8 cellular contexts compared by ENCODE assay signal in genomic region chrX:47581731-47582647, GRCh38. TPM values are rescaled to one million over a fixed set of nuclear protein-coding genes. Genes with fewer than 3 reads are reported as not detected.
A peak's percentile ranks its signal among the peaks of the same experiment; 100 is the strongest.
DNase-seq lines count a peak whose midpoint lies in the region; TF ChIP-seq lines count a peak whose summit lies in the region.

Gene TIMP1, plus strand, starts transcription at chrX:47582436. Its CDS starts 980 bp downstream, at chrX:47583416.

- DNase-seq in GM06990 (ENCODE audit: extremely low read depth, insufficient read length) (peak; percentile 81), HFF-Myc (ENCODE audit: extremely low read depth, low read depth) (peak; percentile 66), NCI-H146 (lab: John Stamatoyannopoulos, UW) (peak; percentile 64), cerebellum (ENCODE audit: low spot score) (peak; percentile 77), kidney epithelial cell (ENCODE audit: low read depth) (peak; percentile 54), DMS114 treated with DMSO at 0.1 percent for 48 hours (lab: John Stamatoyannopoulos, UW; ENCODE audit: unreplicated experiment) (no peak)
- peak; percentile 65 for DNase-seq in activated CD4-positive, alpha-beta T cell treated with anti-CD3 and anti-CD28 coated beads for 1 hour
- DNase-seq in stimulated activated CD4-positive, alpha-beta T cell treated with anti-CD3 and anti-CD28 coated beads, Interleukin-15, amount 100 ng/mL, for 48 hours (ENCODE audit: low read depth in 2 of 2), result peak; percentile 77 to 78

- H3K36me3 ChIP-seq in GM06990 (ENCODE audit: control insufficient read depth, insufficient read depth, low read length), result peaks cover 2% of the 10 kb centered on the region; the same call in 1 of the 2 replicates
- H3K36me3 ChIP-seq in kidney epithelial cell (ENCODE audit: control insufficient read depth, insufficient read depth, low read length), result no peaks in the 10 kb centered on the region

- TF ChIP-seq CTCF in GM06990 (IDR thresholded peaks at IDR 0.05; ENCODE audit: insufficient read depth, low read length, poor library complexity, severe bottlenecking), result no peak
- no peak for TF ChIP-seq CTCF in HFF-Myc (IDR thresholded peaks at IDR 0.05; ENCODE audit: low read depth, low read length, missing control alignments)
- TF ChIP-seq CTCF in kidney epithelial cell (IDR thresholded peaks at IDR 0.05; ENCODE audit: insufficient read depth, low read length, poor library complexity, severe bottlenecking), result no peak

- H3K27me3 ChIP-seq in GM06990 (replicated peaks; ENCODE audit: control insufficient read depth, insufficient read depth, low read length) (no peaks in the 10 kb centered on the region), kidney epithelial cell (ENCODE audit: control insufficient read depth, insufficient read depth, low read length) (no peaks in the 10 kb centered on the region)

- peak within 1 kb of the TSS; percentile 63 for H3K4me3 ChIP-seq in GM06990 (replicated peaks; ENCODE audit: low read depth, low read length)
- H3K4me3 ChIP-seq in HFF-Myc (replicated peaks; ENCODE audit: low read depth, low read length), result peak within 1 kb of the TSS; percentile 64
- peak within 1 kb of the TSS; percentile 72 for H3K4me3 ChIP-seq in kidney epithelial cell (ENCODE audit: low read depth, low read length)

RNA-seq across cellular contexts. Expression of gene TIMP1, which starts in this region (rescaled TPM):
- total RNA-seq in cerebellum (8.3 TPM), kidney epithelial cell (118 and 148 TPM in 2 replicates)

Comparison
In these comparisons a context has a peak if more than half of its experiments do, and no peak if none do; other contexts are left out.
1. RNA of gene TIMP1 (total RNA-seq): 118 to 148 TPM in kidney epithelial cell; 8.3 TPM in cerebellum (single experiment); every median in the first group is over 10 times any median in the second.
2. Peak in every context shown above with its lines, with median percentiles within 50 percentile points of each other: H3K4me3 ChIP-seq.